In the genomic region with DNA sequence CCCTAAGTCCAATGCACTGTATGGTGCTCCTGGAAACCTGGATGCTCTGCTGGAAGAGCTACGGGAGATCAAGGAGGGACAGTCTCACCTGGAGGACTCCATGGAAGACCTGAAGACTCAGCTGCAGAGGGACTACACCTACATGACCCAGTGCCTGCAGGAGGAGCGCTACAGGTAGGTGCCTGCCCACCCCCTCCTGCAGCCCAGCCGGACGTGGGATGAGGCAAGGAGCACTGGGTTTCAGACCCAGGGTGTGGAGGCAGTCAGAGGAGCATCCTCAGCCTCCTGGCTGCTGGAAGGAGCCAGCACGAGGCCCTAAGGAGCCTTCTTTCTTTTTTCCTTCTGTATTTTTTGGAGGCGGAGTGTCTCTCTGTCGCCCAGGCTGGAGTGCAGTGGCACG, we compare ENCODE assay signal across 23 cellular contexts.
"Had no signal": no experiment of that assay in that cellular context is flagged by ENCODE, and none has a peak within 500 bp of the region (broad histone marks: within the 10 kb centered on the region; RNA-seq: fewer than 3 reads in every experiment).

No MANE protein-coding gene starts in this region.

- H3K9me3 ChIP-seq: esophagus squamous epithelium, neutrophil, right lobe of liver, thoracic aorta, transverse colon, upper lobe of right lung, uterus had no signal

- H3K36me3 ChIP-seq: esophagus squamous epithelium, neutrophil, right lobe of liver, thoracic aorta, transverse colon, upper lobe of right lung, uterus had no signal

- H3K4me3 ChIP-seq: coronary artery, esophagus squamous epithelium, lung, right lobe of liver, smooth muscle cell, thoracic aorta, transverse colon, upper lobe of right lung, uterus had no signal

- H3K27me3 ChIP-seq: esophagus squamous epithelium, neutrophil, right lobe of liver, transverse colon, upper lobe of right lung, uterus had no signal

- H3K4me2 ChIP-seq: smooth muscle cell had no signal

- H3K79me2 ChIP-seq: parathyroid adenoma had no signal

- H3K4me1 ChIP-seq: uterus had no signal

- H2AFZ ChIP-seq: parathyroid adenoma had no signal

- ATAC-seq: effector memory CD8-positive, alpha-beta T cell; left lobe of liver; natural killer cell; right lobe of liver; stimulated activated naive CD8-positive, alpha-beta T cell treated with anti-CD3 and anti-CD28 coated beads, Interleukin-15, amount 100 ng/mL, for 72 hours; upper lobe of right lung had no signal

- DNase-seq: dermis blood vessel endothelial cell; effector memory CD8-positive, alpha-beta T cell; erythroblast; esophagus squamous epithelium; foreskin melanocyte; natural killer cell; right lobe of liver; stimulated activated CD4-positive, alpha-beta T cell treated with anti-CD3 and anti-CD28 coated beads, Interleukin-12 subunit alpha, Interleukin-12 subunit beta, amount 100 ng/mL, for 4 hours; stimulated activated CD4-positive, alpha-beta T cell treated with anti-CD3 and anti-CD28 coated beads, Interleukin-1b, Interleukin-23, amount 100 ng/mL, for 48 hours; stimulated activated CD4-positive, alpha-beta T cell treated with anti-CD3 and anti-CD28 coated beads, Interleukin-4, amount 100 ng/mL, for 1 hour; stimulated activated CD8-positive, alpha-beta memory T cell treated with anti-CD3 and anti-CD28 coated beads, Interleukin-4, amount 100 ng/mL, for 48 hours; stimulated activated naive CD4-positive, alpha-beta T cell; stimulated activated naive CD8-positive, alpha-beta T cell treated with anti-CD3 and anti-CD28 coated beads, Interleukin-15, amount 100 ng/mL, for 72 hours; transverse colon; upper lobe of right lung; uterus had no signal

- H3K27ac ChIP-seq: coronary artery, esophagus squamous epithelium, neutrophil, parathyroid adenoma, right lobe of liver, thoracic aorta, transverse colon, upper lobe of right lung, uterus had no signal
